8 cellular contexts compared by ENCODE assay signal in the genomic region with DNA sequence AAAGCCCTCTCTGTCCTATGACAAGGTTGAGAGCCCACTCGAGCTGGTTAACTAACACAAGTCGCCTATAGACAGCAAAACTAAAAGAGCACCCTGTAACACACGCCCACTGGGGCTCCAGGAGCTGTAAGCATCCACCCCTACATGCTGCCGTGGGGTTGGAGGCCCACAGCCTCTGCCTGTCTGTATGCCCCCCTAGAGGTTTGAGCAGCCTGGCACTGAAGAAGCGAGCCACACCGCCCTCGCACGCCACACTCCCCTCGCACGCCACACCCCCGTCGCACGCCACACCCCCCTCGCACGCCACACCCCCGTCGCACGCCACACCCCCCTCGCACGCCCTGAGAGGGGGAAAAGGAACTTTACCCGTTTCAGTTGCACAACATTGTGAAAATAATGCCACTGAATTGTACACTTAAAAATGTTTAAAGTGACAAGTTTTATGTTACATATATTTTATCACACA. TPM values are rescaled to one million over a fixed set of nuclear protein-coding genes. Genes with fewer than 3 reads are reported as not detected.
A peak's percentile ranks its signal among the peaks of the same experiment; 100 is the strongest.
DNase-seq lines count a peak whose midpoint lies in the region; ATAC-seq and TF ChIP-seq lines count a peak whose summit lies in the region.

No MANE protein-coding gene starts in this region.

- H3K4me1 Mint-ChIP-seq in activated CD8-positive, alpha-beta T cell treated with anti-CD3 and anti-CD28 coated beads, Interleukin-2, amount 10 ng/mL, durations not matched to agents 7 days and 5 days (ENCODE audit: low read depth) = peaks cover 16% of the 10 kb centered on the region
- H3K4me1 Mint-ChIP-seq in effector memory CD8-positive, alpha-beta T cell (ENCODE audit: low read depth in 2 of 2) = peaks cover 7 to 11% of the 10 kb centered on the region in 2 donors
- peaks cover 10% of the 10 kb centered on the region for H3K4me1 Mint-ChIP-seq in mesothelial cell of epicardium

- H3K36me3 Mint-ChIP-seq in activated CD8-positive, alpha-beta T cell treated with anti-CD3 and anti-CD28 coated beads, Interleukin-2, amount 10 ng/mL, durations not matched to agents 7 days and 5 days (ENCODE audit: low read depth) = no peaks in the 10 kb centered on the region
- peaks cover 5% of the 10 kb centered on the region for H3K36me3 Mint-ChIP-seq in effector memory CD8-positive, alpha-beta T cell (ENCODE audit: insufficient read depth)
- H3K36me3 Mint-ChIP-seq in mesothelial cell of epicardium = no peaks in the 10 kb centered on the region

- POLR2A ChIA-PET in activated CD8-positive, alpha-beta T cell treated with anti-CD3 and anti-CD28 coated beads, Interleukin-2, amount 10 ng/mL, durations not matched to agents 7 days and 5 days (lab: Charles Lee) = interaction anchor here (1.2 kb wide), 1 partner anchor 13 kb away, joined by 7 read pairs; the partner anchor contains the start of gene HMGCL

- no peak for TF ChIP-seq CTCF in mesothelial cell of epicardium (IDR thresholded peaks at IDR 0.05; ENCODE audit: unreplicated experiment)

- H3K27me3 Mint-ChIP-seq in activated CD8-positive, alpha-beta T cell treated with anti-CD3 and anti-CD28 coated beads, Interleukin-2, amount 10 ng/mL, durations not matched to agents 7 days and 5 days (ENCODE audit: low read depth) = peaks cover 19% of the 10 kb centered on the region
- peaks cover 6 to 7% of the 10 kb centered on the region in 2 donors for H3K27me3 Mint-ChIP-seq in effector memory CD8-positive, alpha-beta T cell
- peaks cover 31% of the 10 kb centered on the region for H3K27me3 Mint-ChIP-seq in mesothelial cell of epicardium (ENCODE audit: low read depth)

- CTCF ChIA-PET in activated CD8-positive, alpha-beta T cell treated with anti-CD3 and anti-CD28 coated beads, Interleukin-2, amount 10 ng/mL, durations not matched to agents 7 days and 5 days (lab: Charles Lee) = interaction anchor here (1.2 to 2.4 kb wide), 4 partner anchors 14 to 78 kb away, joined by 3 to 12 read pairs (median 5); partner anchors contain the start of gene HMGCL

- H3K9me3 Mint-ChIP-seq in activated CD8-positive, alpha-beta T cell treated with anti-CD3 and anti-CD28 coated beads, Interleukin-2, amount 10 ng/mL, durations not matched to agents 7 days and 5 days (ENCODE audit: insufficient read depth) = no peaks in the 10 kb centered on the region
- no peaks in the 10 kb centered on the region for H3K9me3 Mint-ChIP-seq in effector memory CD8-positive, alpha-beta T cell
- H3K9me3 Mint-ChIP-seq in mesothelial cell of epicardium = no peaks in the 10 kb centered on the region

- H3K4me3 Mint-ChIP-seq in activated CD8-positive, alpha-beta T cell treated with anti-CD3 and anti-CD28 coated beads, Interleukin-2, amount 10 ng/mL, durations not matched to agents 7 days and 5 days = peak overlapping the region; percentile 64
- H3K4me3 Mint-ChIP-seq in effector memory CD8-positive, alpha-beta T cell = peak overlapping the region; percentile 72 to 76
- H3K4me3 Mint-ChIP-seq in mesothelial cell of epicardium = peak overlapping the region; percentile 71

- peak overlapping the region; percentile 9 for H3K27ac Mint-ChIP-seq in activated CD8-positive, alpha-beta T cell treated with anti-CD3 and anti-CD28 coated beads, Interleukin-2, amount 10 ng/mL, durations not matched to agents 7 days and 5 days
- H3K27ac Mint-ChIP-seq in effector memory CD8-positive, alpha-beta T cell = no peak overlapping the region
- peak overlapping the region; percentile 53 for H3K27ac Mint-ChIP-seq in mesothelial cell of epicardium

- DNase-seq in D341Med (ENCODE audit: low spot score) (peak; percentile 75), NCI-H526 treated with DMSO at 0.1 percent for 48 hours (lab: John Stamatoyannopoulos, UW) (peak; percentile 12), mesothelial cell of epicardium (ENCODE audit: low spot score in 2 of 2, unreplicated experiment in 2 of 2) (peak; percentile 30 to 72), cortex of kidney (lab: John Stamatoyannopoulos, UW) (no peak)
- DNase-seq in activated CD8-positive, alpha-beta T cell treated with anti-CD3 and anti-CD28 coated beads, Interleukin-2, amount 10 ng/mL, durations not matched to agents 7 days and 5 days = peak; percentile 82
- DNase-seq in effector memory CD8-positive, alpha-beta T cell = peak; percentile 68 to 69 (median 68)
- DNase-seq in stimulated activated CD8-positive, alpha-beta memory T cell treated with anti-CD3 and anti-CD28 coated beads, Interleukin-2, amount 100 ng/mL, for 48 hours (ENCODE audit: low read depth in 2 of 2) = peak; percentile 58 to 61

- ATAC-seq in HG02610 (IDR thresholded peaks at IDR 0.05; ENCODE audit: unreplicated experiment) = peak; percentile 62
- ATAC-seq in activated CD8-positive, alpha-beta T cell treated with anti-CD3 and anti-CD28 coated beads, Interleukin-2, amount 10 ng/mL, durations not matched to agents 7 days and 5 days = peak; percentile 100
- peak; percentile 100 for ATAC-seq in effector memory CD8-positive, alpha-beta T cell (replicated peaks)

RNA-seq across cellular contexts. Expression of gene HMGCL, which starts 13.2 kb away (rescaled TPM):
- total RNA-seq in activated CD8-positive, alpha-beta T cell treated with anti-CD3 and anti-CD28 coated beads, Interleukin-2, amount 10 ng/mL, durations not matched to agents 7 days and 5 days = 10 to 100 TPM; 24.9 to 27.1 TPM
- total RNA-seq in mesothelial cell of epicardium = 27.4 to 30.7 TPM (median 29.2 TPM) in 3 replicates

RNA-seq across cellular contexts. Expression of gene FUCA1, which starts 29.7 kb away (rescaled TPM):
- 1 to 10 TPM; 7.1 to 7.3 TPM for total RNA-seq in activated CD8-positive, alpha-beta T cell treated with anti-CD3 and anti-CD28 coated beads, Interleukin-2, amount 10 ng/mL, durations not matched to agents 7 days and 5 days
- 18.9 to 21.3 TPM (median 19.0 TPM) in 3 replicates for total RNA-seq in mesothelial cell of epicardium

RNA-seq across cellular contexts. Expression of gene GALE, which starts 37.9 kb away (rescaled TPM):
- 10 to 100 TPM; 27.6 to 31.9 TPM for total RNA-seq in activated CD8-positive, alpha-beta T cell treated with anti-CD3 and anti-CD28 coated beads, Interleukin-2, amount 10 ng/mL, durations not matched to agents 7 days and 5 days
- 22.5 to 26.9 TPM (median 26.9 TPM) in 3 replicates for total RNA-seq in mesothelial cell of epicardium

RNA-seq across cellular contexts. Expression of gene LYPLA2, which starts 47.5 kb away (rescaled TPM):
- total RNA-seq in activated CD8-positive, alpha-beta T cell treated with anti-CD3 and anti-CD28 coated beads, Interleukin-2, amount 10 ng/mL, durations not matched to agents 7 days and 5 days = 10 to 100 TPM; 84.2 to 88.2 TPM
- total RNA-seq in mesothelial cell of epicardium = 75.5 to 79.1 TPM (median 76.3 TPM) in 3 replicates

Comparison
In these comparisons a context has a peak if more than half of its experiments do, and no peak if none do; other contexts are left out.
1. H3K27ac Mint-ChIP-seq: peak in activated CD8-positive, alpha-beta T cell treated with anti-CD3 and anti-CD28 coated beads, Interleukin-2, amount 10 ng/mL, durations not matched to agents 7 days and 5 days (single experiment) and mesothelial cell of epicardium (single experiment); none in effector memory CD8-positive, alpha-beta T cell (0 of 2).
2. Peak in every context shown above with its lines, with median percentiles within 50 percentile points of each other: ATAC-seq and H3K4me3 Mint-ChIP-seq.